Comparison of ENCODE assay signal across 1 cellular context in the genomic region with DNA sequence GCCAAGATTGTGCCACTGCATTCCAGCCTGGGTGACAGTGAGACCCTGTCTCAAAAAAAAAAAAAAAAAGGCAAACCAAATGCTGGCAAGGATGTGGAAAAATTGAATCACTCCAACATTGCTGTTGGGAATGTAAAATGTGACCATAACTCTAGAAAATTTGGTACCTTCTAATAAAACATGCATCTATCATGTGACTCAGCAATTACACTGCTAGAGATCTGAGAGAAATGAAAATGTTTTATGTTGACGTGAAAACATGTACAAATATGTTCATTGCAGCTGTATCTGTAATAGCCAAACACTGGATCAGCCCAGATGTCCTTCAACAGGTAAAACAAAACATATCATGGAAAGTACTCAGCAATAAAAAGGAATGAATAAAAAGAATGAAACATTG.
TF ChIP-seq lines count a peak whose summit lies in the region.

No MANE protein-coding gene starts in this region.

TF ChIP-seq in HepG2, 621 proteins besides CTCF, POLR2A, EP300 and RAD21:
- TF ChIP-seq, protein P1, sequence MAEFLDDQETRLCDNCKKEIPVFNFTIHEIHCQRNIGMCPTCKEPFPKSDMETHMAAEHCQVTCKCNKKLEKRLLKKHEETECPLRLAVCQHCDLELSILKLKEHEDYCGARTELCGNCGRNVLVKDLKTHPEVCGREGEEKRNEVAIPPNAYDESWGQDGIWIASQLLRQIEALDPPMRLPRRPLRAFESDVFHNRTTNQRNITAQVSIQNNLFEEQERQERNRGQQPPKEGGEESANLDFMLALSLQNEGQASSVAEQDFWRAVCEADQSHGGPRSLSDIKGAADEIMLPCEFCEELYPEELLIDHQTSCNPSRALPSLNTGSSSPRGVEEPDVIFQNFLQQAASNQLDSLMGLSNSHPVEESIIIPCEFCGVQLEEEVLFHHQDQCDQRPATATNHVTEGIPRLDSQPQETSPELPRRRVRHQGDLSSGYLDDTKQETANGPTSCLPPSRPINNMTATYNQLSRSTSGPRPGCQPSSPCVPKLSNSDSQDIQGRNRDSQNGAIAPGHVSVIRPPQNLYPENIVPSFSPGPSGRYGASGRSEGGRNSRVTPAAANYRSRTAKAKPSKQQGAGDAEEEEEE (CRISPR knock-in tag; IDR thresholded peaks at IDR 0.05; ENCODE audit: borderline replicate concordance) = no peak
- no peak for TF ChIP-seq TGIF2 (CRISPR knock-in tag; IDR thresholded peaks at IDR 0.05)
- no peak for TF ChIP-seq ZNF790 (CRISPR knock-in tag; IDR thresholded peaks at IDR 0.05; ENCODE audit: borderline replicate concordance)
- TF ChIP-seq EED (CRISPR knock-in tag; IDR thresholded peaks at IDR 0.05) = no peak
- TF ChIP-seq ZNF781 (CRISPR knock-in tag; IDR thresholded peaks at IDR 0.05; ENCODE audit: borderline replicate concordance, not compliant biosample characterization) = no peak
- no peak for TF ChIP-seq NR2C2 (CRISPR knock-in tag; IDR thresholded peaks at IDR 0.05; ENCODE audit: borderline replicate concordance)
- peak; percentile 47; the same call in 1 of the 2 replicates for TF ChIP-seq NFE2L2 (IDR thresholded peaks at IDR 0.05; ENCODE audit: low read length)
- no peak for TF ChIP-seq ZNF281 (CRISPR knock-in tag; IDR thresholded peaks at IDR 0.05; ENCODE audit: borderline replicate concordance)
